Comparison of ENCODE assay signal across 9 cellular contexts in the genomic region with DNA sequence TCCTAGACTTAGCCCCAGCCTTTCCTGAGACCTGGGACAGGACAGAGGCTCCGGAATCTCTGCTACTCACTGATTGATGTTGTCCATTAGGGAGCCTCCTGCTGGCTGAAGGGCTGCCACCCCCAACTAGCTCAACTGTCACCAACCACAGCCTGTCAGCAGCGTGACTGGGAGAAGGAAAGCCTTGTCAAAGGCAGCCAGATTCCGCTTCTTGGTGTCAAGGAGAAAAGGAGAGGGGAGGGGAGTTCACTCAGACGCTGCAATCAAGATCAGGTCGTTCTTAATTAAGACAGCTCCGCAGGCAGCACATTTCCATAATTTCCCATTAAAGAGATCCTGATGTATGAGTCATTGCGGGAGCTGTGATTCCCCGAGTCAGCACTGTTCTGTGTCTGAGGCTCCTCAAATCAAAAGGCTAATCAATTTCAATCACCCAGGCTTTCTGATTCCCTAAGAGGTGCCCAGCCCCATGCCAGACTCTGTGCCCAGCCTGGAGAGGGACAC.
DNase-seq lines count a peak whose midpoint lies in the region; ATAC-seq and TF ChIP-seq lines count a peak whose summit lies in the region.
"Had no signal": no experiment of that assay in that cellular context is flagged by ENCODE, and none has a peak within 500 bp of the region (broad histone marks: within the 10 kb centered on the region; RNA-seq: fewer than 3 reads in every experiment).

No MANE protein-coding gene starts in this region.

- no peak for TF ChIP-seq POLR2A in adrenal gland (IDR thresholded peaks at IDR 0.05)
- no peak for TF ChIP-seq POLR2A in thyroid gland (IDR thresholded peaks at IDR 0.05)
- TF ChIP-seq POLR2A in suprapubic skin (IDR thresholded peaks at IDR 0.05), result no peak

- TF ChIP-seq CTCF in adrenal gland (IDR thresholded peaks at IDR 0.05), result peak in 1 of 6 experiments; percentile 29
- TF ChIP-seq CTCF in thyroid gland (IDR thresholded peaks at IDR 0.05), result peak in 4 of 6 experiments; percentile 35 to 52 (median 46)
- peak in 1 of 2 donors; percentile 18 for TF ChIP-seq CTCF in suprapubic skin (IDR thresholded peaks at IDR 0.05)

- no peak for TF ChIP-seq EP300 in suprapubic skin (IDR thresholded peaks at IDR 0.05)

- H3K9me3 ChIP-seq in adrenal gland (replicated peaks in 1 of 3), result no peaks in the 10 kb centered on the region
- no peaks in the 10 kb centered on the region; the same call in 1 of the 2 replicates for H3K9me3 ChIP-seq in iPS-20b (ENCODE audit: insufficient read depth, low read depth, low read length)
- H3K9me3 ChIP-seq in thyroid gland, result no peaks in the 10 kb centered on the region
- H3K9me3 ChIP-seq in suprapubic skin, result no peaks in the 10 kb centered on the region

- H3K4me1 ChIP-seq in adrenal gland (replicated peaks in 1 of 2) (no peaks in the 10 kb centered on the region), iPS-20b (ENCODE audit: insufficient read depth, low read length) (peaks cover 11% of the 10 kb centered on the region; the same call in 1 of the 2 replicates), thyroid gland (no peaks in the 10 kb centered on the region), suprapubic skin (peaks cover 22% of the 10 kb centered on the region)

- H3K9ac ChIP-seq in iPS-20b (ENCODE audit: low read depth, low read length), result no peak overlapping the region

- 0 to 8% (median 8%) methylated on average over 3 to 7 of the region's 8 CpGs for WGBS in adrenal gland, 4 donors
- 14 to 20% methylated on average over 7 to 8 of the region's 8 CpGs for WGBS in thyroid gland, 2 donors
- 3% methylated on average over 7 of the region's 8 CpGs for WGBS in suprapubic skin

- no peak for ATAC-seq in GM18858 (IDR thresholded peaks at IDR 0.05; ENCODE audit: unreplicated experiment)

- H3K27ac ChIP-seq in adrenal gland (no peak overlapping the region), iPS-20b (ENCODE audit: low read length) (no peak overlapping the region), thyroid gland (no peak overlapping the region), suprapubic skin (no peak overlapping the region)

- no peaks in the 10 kb centered on the region for H3K27me3 ChIP-seq in adrenal gland
- H3K27me3 ChIP-seq in iPS-20b (ENCODE audit: insufficient read depth, low read length), result no peaks in the 10 kb centered on the region
- no peaks in the 10 kb centered on the region for H3K27me3 ChIP-seq in thyroid gland
- H3K27me3 ChIP-seq in suprapubic skin, result no peaks in the 10 kb centered on the region

- intact Hi-C loops in adrenal gland (cut with DNase I) (no loop called here), thyroid gland (cut with DNase I) (no loop called here)

- H3K4me3 ChIP-seq in adrenal gland (no peak overlapping the region), iPS-20b (ENCODE audit: low read length) (peak overlapping the region; percentile 30; the same call in 1 of the 2 replicates), thyroid gland (replicated peaks in 1 of 3) (no peak overlapping the region), suprapubic skin (no peak overlapping the region)

- DNase-seq in DMS53 (lab: John Stamatoyannopoulos, UW), result peak; percentile 33
- DNase-seq in DMS53 treated with DMSO at 0.1 percent for 48 hours (lab: John Stamatoyannopoulos, UW; ENCODE audit: unreplicated experiment), result no peak
- peak in 4 of 7 donors; percentile 20 to 62 (median 22) for DNase-seq in adrenal gland
- DNase-seq in thyroid gland, result peak; percentile 54 to 62
- DNase-seq in suprapubic skin (ENCODE audit: low spot score in 2 of 2), result no peak
- no peak for DNase-seq in activated T-cell treated with anti-CD3 and anti-CD28 coated beads for 4 hours
- DNase-seq: 8988T had no signal

- H3K36me3 ChIP-seq in adrenal gland (replicated peaks in 1 of 2), result no peaks in the 10 kb centered on the region
- H3K36me3 ChIP-seq in iPS-20b (ENCODE audit: insufficient read depth, low read depth, low read length), result no peaks in the 10 kb centered on the region
- no peaks in the 10 kb centered on the region for H3K36me3 ChIP-seq in thyroid gland
- no peaks in the 10 kb centered on the region for H3K36me3 ChIP-seq in suprapubic skin

Comparison
In these comparisons a context has a peak if more than half of its experiments do, and no peak if none do; other contexts are left out.
1. DNase-seq: peak in DMS53 (single experiment), adrenal gland (4 of 7) and thyroid gland (2 of 2); none in DMS53 treated with DMSO at 0.1 percent for 48 hours (single experiment), suprapubic skin (0 of 2) and activated T-cell treated with anti-CD3 and anti-CD28 coated beads for 4 hours (single experiment).